10 cellular contexts compared by ENCODE assay signal in genomic region chr20:10357974-10358373, GRCh38.
DNase-seq lines count a peak whose midpoint lies in the region; ATAC-seq and TF ChIP-seq lines count a peak whose summit lies in the region.
"Had no signal": no experiment of that assay in that cellular context is flagged by ENCODE, and none has a peak within 500 bp of the region (broad histone marks: within the 10 kb centered on the region; RNA-seq: fewer than 3 reads in every experiment).

No MANE protein-coding gene starts in this region.

- TF ChIP-seq CTCF in MM.1S (IDR thresholded peaks at IDR 0.05; ENCODE audit: low read length) (peak; percentile 34), brain (conservative IDR thresholded peaks at IDR 0.05) (peak; percentile 29 to 38), mesothelial cell of epicardium (IDR thresholded peaks at IDR 0.05; ENCODE audit: unreplicated experiment) (peak; percentile 34)

- H3K27ac ChIP-seq in MM.1S (ENCODE audit: low read length) (no peak overlapping the region), caudate nucleus (ENCODE audit: low read depth, low read length) (no peak overlapping the region)
- H3K27ac ChIP-seq: gastroesophageal sphincter, Peyer's patch had no signal

- no peaks in the 10 kb centered on the region for H3K4me1 ChIP-seq in MM.1S (ENCODE audit: low read length)
- H3K4me1 ChIP-seq: gastroesophageal sphincter, Peyer's patch had no signal

- no peaks in the 10 kb centered on the region for H3F3A ChIP-seq in MM.1S (ENCODE audit: insufficient read depth, low read length)

- H3K4me3 Mint-ChIP-seq in brain (no peak overlapping the region), mesothelial cell of epicardium (no peak overlapping the region)

- no peak overlapping the region for H3K9ac ChIP-seq in MM.1S (ENCODE audit: low read length)

- no peak for ATAC-seq in HG02885 (IDR thresholded peaks at IDR 0.05; ENCODE audit: poor library complexity, unreplicated experiment)
- ATAC-seq in GM19455 (IDR thresholded peaks at IDR 0.05; ENCODE audit: unreplicated experiment) = no peak
- ATAC-seq: gastroesophageal sphincter had no signal

- H2AFZ ChIP-seq in MM.1S (ENCODE audit: low read length) = no peak overlapping the region

- no peaks in the 10 kb centered on the region for H3K9me2 ChIP-seq in MM.1S (replicated peaks; ENCODE audit: insufficient read depth, low read length)

- no peaks in the 10 kb centered on the region for H3K36me3 Mint-ChIP-seq in brain
- H3K36me3 Mint-ChIP-seq in mesothelial cell of epicardium = no peaks in the 10 kb centered on the region

- H3K4me1 Mint-ChIP-seq in brain (peaks cover 15% of the 10 kb centered on the region), mesothelial cell of epicardium (peaks cover 9% of the 10 kb centered on the region)

- no peak overlapping the region for H3K4me3 ChIP-seq in MM.1S (ENCODE audit: low read length)
- H3K4me3 ChIP-seq: gastroesophageal sphincter, Peyer's patch had no signal

- no peaks in the 10 kb centered on the region for H3K27me3 ChIP-seq in MM.1S (replicated peaks; ENCODE audit: insufficient read depth, low read length)
- H3K27me3 ChIP-seq: gastroesophageal sphincter, Peyer's patch had no signal

- H3K9me3 ChIP-seq in MM.1S (replicated peaks; ENCODE audit: insufficient read depth, low read length) = no peaks in the 10 kb centered on the region
- H3K9me3 ChIP-seq: gastroesophageal sphincter, Peyer's patch had no signal

- H3K27me3 Mint-ChIP-seq in brain (no peaks in the 10 kb centered on the region), mesothelial cell of epicardium (ENCODE audit: low read depth) (peaks cover 20% of the 10 kb centered on the region)

- no peaks in the 10 kb centered on the region for H3K36me3 ChIP-seq in MM.1S (replicated peaks; ENCODE audit: insufficient read depth, low read length)
- H3K36me3 ChIP-seq: gastroesophageal sphincter, Peyer's patch had no signal

- peak; percentile 25 for DNase-seq in EH (ENCODE audit: low read depth)
- no peak for DNase-seq in MM.1S
- no peak for DNase-seq in mesothelial cell of epicardium (ENCODE audit: low spot score in 2 of 2, unreplicated experiment in 2 of 2)
- no peak for DNase-seq in caudate nucleus (lab: John Stamatoyannopoulos, UW)
- DNase-seq: activated CD4-positive, alpha-beta T cell treated with anti-CD3 and anti-CD28 coated beads for 48 hours; Peyer's patch had no signal

- no peak overlapping the region for H3K27ac Mint-ChIP-seq in brain
- H3K27ac Mint-ChIP-seq in mesothelial cell of epicardium = no peak overlapping the region

- H4K20me1 ChIP-seq in MM.1S (ENCODE audit: insufficient read depth, low read length) = no peaks in the 10 kb centered on the region

- no peaks in the 10 kb centered on the region for H3K79me2 ChIP-seq in MM.1S (ENCODE audit: low read length)

- H3K4me2 ChIP-seq in MM.1S (ENCODE audit: low read depth, low read length) = no peak overlapping the region

- H3K9me3 Mint-ChIP-seq in brain (peaks cover 0 to 2% (median 0%) of the 10 kb centered on the region in 5 experiments), mesothelial cell of epicardium (no peaks in the 10 kb centered on the region)
